In genomic region chr2:215713393-215713792, GRCh38 we compare ENCODE assay signal across 12 cellular contexts.
DNase-seq lines count a peak whose midpoint lies in the region; ATAC-seq and TF ChIP-seq lines count a peak whose summit lies in the region.
"Had no signal": no experiment of that assay in that cellular context is flagged by ENCODE, and none has a peak within 500 bp of the region (broad histone marks: within the 10 kb centered on the region; RNA-seq: fewer than 3 reads in every experiment).

No MANE protein-coding gene starts in this region.

- H3K4me1 ChIP-seq in RWPE2 (ENCODE audit: insufficient read depth, poor library complexity, severe bottlenecking) (peaks cover 27% of the 10 kb centered on the region), fibroblast of lung (ENCODE audit: control insufficient read depth, extremely low read depth, insufficient read depth, low read length) (peaks cover 27% of the 10 kb centered on the region)

- no peaks in the 10 kb centered on the region for H3K27me3 ChIP-seq in RWPE2 (ENCODE audit: insufficient read depth, poor library complexity, severe bottlenecking)
- H3K27me3 ChIP-seq in fibroblast of lung (ENCODE audit: control insufficient read depth, insufficient read depth, low read length), result no peaks in the 10 kb centered on the region

- no peaks in the 10 kb centered on the region for H3K79me2 ChIP-seq in fibroblast of lung (ENCODE audit: control insufficient read depth, insufficient read depth, low read length)

- H3K9ac ChIP-seq in fibroblast of lung (ENCODE audit: insufficient read depth, low read length), result no peak overlapping the region

- H3K36me3 ChIP-seq in RWPE2 (ENCODE audit: low read depth) (no peaks in the 10 kb centered on the region), fibroblast of lung (ENCODE audit: control insufficient read depth, insufficient read depth, low read length) (no peaks in the 10 kb centered on the region)

- H3K36me3 Mint-ChIP-seq in osteocyte (ENCODE audit: unreplicated experiment) (peaks cover 1% of the 10 kb centered on the region), type B pancreatic cell (no peaks in the 10 kb centered on the region)
- no peaks in the 10 kb centered on the region for H3K36me3 Mint-ChIP-seq in activated naive CD4-positive, alpha-beta T cell treated with anti-CD3 and anti-CD28 coated beads, Interleukin-2, amount 50 U/mL, for 72 hours

- no peak overlapping the region for H2AFZ ChIP-seq in fibroblast of lung (ENCODE audit: low read length)

- H3K9me3 ChIP-seq in RWPE2 (ENCODE audit: severe bottlenecking), result no peaks in the 10 kb centered on the region
- H3K9me3 ChIP-seq in fibroblast of lung (ENCODE audit: control insufficient read depth, insufficient read depth, low read depth, low read length), result no peaks in the 10 kb centered on the region

- H3K4me3 ChIP-seq in AG09309 (ENCODE audit: control insufficient read depth, low read depth, low read length) (no peak overlapping the region), RWPE2 (ENCODE audit: severe bottlenecking) (no peak overlapping the region), fibroblast of lung (replicated peaks in 1 of 4; ENCODE audit: control extremely low read depth in 1 of 4, insufficient read depth in 1 of 4, low read depth in 3 of 4, low read length in 4 of 4) (no peak overlapping the region)

- H3K27me3 Mint-ChIP-seq in osteocyte (ENCODE audit: unreplicated experiment) (no peaks in the 10 kb centered on the region), type B pancreatic cell (no peaks in the 10 kb centered on the region)

- no peak for TF ChIP-seq CTCF in AG09309 (IDR thresholded peaks at IDR 0.05; ENCODE audit: control insufficient read depth, insufficient read depth, low read depth, low read length, missing control alignments)
- TF ChIP-seq CTCF in RWPE2 (IDR thresholded peaks at IDR 0.05; ENCODE audit: poor library complexity, severe bottlenecking), result no peak
- no peak for TF ChIP-seq CTCF in fibroblast of lung (conservative IDR thresholded peaks at IDR 0.05 in 1 of 2, IDR thresholded peaks at IDR 0.05 in 1 of 2; ENCODE audit: low read depth in 1 of 2, low read length in 2 of 2)
- TF ChIP-seq CTCF in osteocyte (IDR thresholded peaks at IDR 0.05), result no peak
- no peak for TF ChIP-seq CTCF in type B pancreatic cell (conservative IDR thresholded peaks at IDR 0.05)

- H3K4me1 Mint-ChIP-seq in osteocyte (ENCODE audit: unreplicated experiment) (peaks cover 58% of the 10 kb centered on the region), type B pancreatic cell (ENCODE audit: unreplicated experiment) (peaks cover 29% of the 10 kb centered on the region)

- DNase-seq in AG09309 (ENCODE audit: low read depth) (peak; percentile 90), RWPE2 (ENCODE audit: low spot score) (no peak), fibroblast of lung (ENCODE audit: low read depth in 2 of 2) (peak; percentile 89 to 96), osteocyte (ENCODE audit: extremely low spot score, unreplicated experiment) (no peak), SW480 (ENCODE audit: low spot score) (no peak), type B pancreatic cell (ENCODE audit: extremely low spot score, unreplicated experiment) (no peak)
- DNase-seq in activated naive CD4-positive, alpha-beta T cell treated with anti-CD3 and anti-CD28 coated beads, Interleukin-2, amount 50 U/mL, for 72 hours (ENCODE audit: low spot score in 2 of 2), result no peak
- DNase-seq: effector CD4-positive, alpha-beta T cell; NK-92 treated with Interleukin-12 subunit alpha and Interleukin-12 subunit beta, amount 100 ng/mL, for 24 hours had no signal

- ATAC-seq in RWPE2 (ENCODE audit: low read depth) (peak; percentile 22; the same call in 1 of the 3 replicates), HG03342 (IDR thresholded peaks at IDR 0.05; ENCODE audit: unreplicated experiment) (no peak)
- no peak for ATAC-seq in activated naive CD4-positive, alpha-beta T cell treated with anti-CD3 and anti-CD28 coated beads, Interleukin-2, amount 50 U/mL, for 72 hours

- peak overlapping the region; percentile 75 for H3K27ac ChIP-seq in RWPE2 (ENCODE audit: poor library complexity, severe bottlenecking)
- peak overlapping the region; percentile 68 for H3K27ac ChIP-seq in fibroblast of lung (ENCODE audit: insufficient read depth, low read length)

- no peaks in the 10 kb centered on the region for H3K9me3 Mint-ChIP-seq in osteocyte (ENCODE audit: unreplicated experiment)
- no peaks in the 10 kb centered on the region for H3K9me3 Mint-ChIP-seq in type B pancreatic cell
- H3K9me3 Mint-ChIP-seq in activated naive CD4-positive, alpha-beta T cell treated with anti-CD3 and anti-CD28 coated beads, Interleukin-2, amount 50 U/mL, for 72 hours, result peaks cover 0 to 6% of the 10 kb centered on the region in 2 donors
- H3K9me3 Mint-ChIP-seq: activated T-helper 2 cell treated with anti-CD3 and anti-CD28 coated beads, Interferon-gamma antibody, Interleukin-2, Interleukin-4, amounts not matched to agents 10 μg/mL and 5 μg/mL and 100 μg/mL, durations not matched to agents 14 hours and 24 hours and 36 hours; stimulated activated naive CD8-positive, alpha-beta T cell treated with anti-CD3 and anti-CD28 coated beads, Interleukin-15, Interleukin-2, amounts not matched to agents 100 ng/mL and 50 ng/mL, for 24 hours had no signal

- H3K27ac Mint-ChIP-seq in osteocyte (ENCODE audit: unreplicated experiment) (peak overlapping the region; percentile 90), type B pancreatic cell (no peak overlapping the region)
- H3K27ac Mint-ChIP-seq in activated naive CD4-positive, alpha-beta T cell treated with anti-CD3 and anti-CD28 coated beads, Interleukin-2, amount 50 U/mL, for 72 hours, result no peak overlapping the region
- H3K27ac Mint-ChIP-seq: activated T-helper 2 cell treated with anti-CD3 and anti-CD28 coated beads, Interferon-gamma antibody, Interleukin-2, Interleukin-4, amounts not matched to agents 10 μg/mL and 5 μg/mL and 100 μg/mL, durations not matched to agents 14 hours and 24 hours and 36 hours; stimulated activated naive CD8-positive, alpha-beta T cell treated with anti-CD3 and anti-CD28 coated beads, Interleukin-15, Interleukin-2, amounts not matched to agents 100 ng/mL and 50 ng/mL, for 24 hours had no signal

- peak overlapping the region; percentile 73 for H3K4me2 ChIP-seq in fibroblast of lung (ENCODE audit: extremely low read depth, insufficient read depth, low read length)

- peak overlapping the region; percentile 11 for H3K4me3 Mint-ChIP-seq in osteocyte (ENCODE audit: unreplicated experiment)
- no peak overlapping the region for H3K4me3 Mint-ChIP-seq in type B pancreatic cell
- H3K4me3 Mint-ChIP-seq: stimulated activated naive CD8-positive, alpha-beta T cell treated with anti-CD3 and anti-CD28 coated beads, Interleukin-15, Interleukin-2, amounts not matched to agents 100 ng/mL and 50 ng/mL, for 24 hours had no signal

- H4K20me1 ChIP-seq in fibroblast of lung (ENCODE audit: control insufficient read depth, extremely low read depth, insufficient read depth, low read length), result no peaks in the 10 kb centered on the region

Comparison
In these comparisons a context has a peak if more than half of its experiments do, and no peak if none do; other contexts are left out.
1. DNase-seq: peak in AG09309 (single experiment) and fibroblast of lung (2 of 2); none in RWPE2 (single experiment), osteocyte (single experiment), SW480 (single experiment), type B pancreatic cell (single experiment) and activated naive CD4-positive, alpha-beta T cell treated with anti-CD3 and anti-CD28 coated beads, Interleukin-2, amount 50 U/mL, for 72 hours (0 of 2).